ENCODE assay signal across 19 cellular contexts in the genomic region with DNA sequence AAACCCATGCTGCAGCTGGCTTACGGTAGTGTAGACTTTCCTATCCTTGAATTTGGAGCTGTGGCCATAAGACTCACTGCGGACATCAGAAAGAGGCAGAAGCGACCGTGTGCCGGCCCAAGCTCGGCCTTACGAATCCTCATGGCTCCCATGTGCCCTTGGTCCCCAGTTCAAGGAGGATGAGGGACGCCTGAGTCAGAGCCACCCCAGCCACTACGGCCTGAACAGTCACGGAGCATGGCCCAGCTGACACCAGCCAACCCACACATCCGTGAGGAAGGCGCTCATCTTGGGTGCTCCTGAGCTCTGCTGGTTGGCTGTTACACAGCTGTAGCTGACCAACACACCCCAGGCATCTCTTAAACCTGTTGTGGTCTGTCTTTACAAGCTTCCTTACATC. TPM values are rescaled to one million over a fixed set of nuclear protein-coding genes. Genes with fewer than 3 reads are reported as not detected.
DNase-seq lines count a peak whose midpoint lies in the region; ATAC-seq, FAIRE-seq and TF ChIP-seq lines count a peak whose summit lies in the region.
"Had no signal": no experiment of that assay in that cellular context is flagged by ENCODE, and none has a peak within 500 bp of the region (broad histone marks: within the 10 kb centered on the region; RNA-seq: fewer than 3 reads in every experiment).

No MANE protein-coding gene starts in this region.

- BruUV-seq in HepG2 (replicated peaks; lab: Mats Ljungman, UMichigan), result no TSS peak
- BruUV-seq in IMR-90 (replicated peaks; lab: Mats Ljungman, UMichigan), result no TSS peak

- H2BK15ac ChIP-seq in IMR-90 (ENCODE audit: low read depth, low read length) (peak overlapping the region; percentile 87; the same call in 1 of the 3 replicates), mesenchymal stem cell (ENCODE audit: low read depth, poor library complexity, severe bottlenecking) (no peak overlapping the region)

- H4K5ac ChIP-seq in IMR-90 (ENCODE audit: low read depth, low read length), result no peak overlapping the region; the same call in 1 of the 2 replicates

- H3K14ac ChIP-seq in IMR-90 (replicated peaks; ENCODE audit: low read depth, low read length) (peak overlapping the region; percentile 91), mesenchymal stem cell (ENCODE audit: low read length in 2 of 2) (peak overlapping the region in 1 of 2 experiments; percentile 55)

- H4K91ac ChIP-seq in IMR-90 (ENCODE audit: insufficient read depth, low read depth, low read length) (peak overlapping the region; percentile 6; the same call in 1 of the 2 replicates), mesenchymal stem cell (ENCODE audit: low read length) (peak overlapping the region; percentile 73)

- peak overlapping the region in 1 of 2 experiments; percentile 72; a peak in 2 of 4 replicates for H4K8ac ChIP-seq in IMR-90 (ENCODE audit: low read depth in 2 of 2, low read length in 2 of 2)
- no peak overlapping the region for H4K8ac ChIP-seq in mesenchymal stem cell (ENCODE audit: low read length)

- no peaks in the 10 kb centered on the region for H3K4me1 ChIP-seq in HepG2 (ENCODE audit: insufficient read depth, low read length)
- H3K4me1 ChIP-seq in right lobe of liver, result no peaks in the 10 kb centered on the region
- H3K4me1 ChIP-seq in IMR-90 (ENCODE audit: control insufficient read depth, insufficient read depth, low read length), result peaks cover 20% of the 10 kb centered on the region
- H3K4me1 ChIP-seq in mesenchymal stem cell (ENCODE audit: control insufficient read depth, insufficient read depth, low read depth, low read length), result peaks cover 3% of the 10 kb centered on the region
- no peaks in the 10 kb centered on the region for H3K4me1 ChIP-seq in upper lobe of right lung
- peaks cover 0 to 2% of the 10 kb centered on the region in 2 donors for H3K4me1 ChIP-seq in aorta (ENCODE audit: control insufficient read depth in 1 of 2, insufficient read depth in 2 of 2, low read length in 2 of 2)
- H3K4me1 ChIP-seq: BE2C, Caco-2, HAP-1 had no signal

- intact Hi-C loops in HepG2 (cut with micrococcal nuclease; ENCODE audit: unreplicated experiment) (no loop called here), right lobe of liver (cut with DNase I) (no loop called here), IMR-90 (cut with micrococcal nuclease) (loop anchor here (5.0 kb wide), 1 partner anchor 43 kb away; a partner anchor contains a TSS), upper lobe of right lung (cut with DNase I) (no loop called here), aorta (cut with DNase I) (no loop called here)

- H3K4me3 ChIP-seq in HepG2 (replicated peaks in 1 of 3; ENCODE audit: insufficient read depth in 1 of 3, low read depth in 2 of 3, low read length in 3 of 3), result no peak overlapping the region
- no peak overlapping the region for H3K4me3 ChIP-seq in right lobe of liver
- no peak overlapping the region for H3K4me3 ChIP-seq in IMR-90 (ENCODE audit: insufficient read depth, low read depth, low read length)
- H3K4me3 ChIP-seq in mesenchymal stem cell (ENCODE audit: insufficient read depth in 1 of 2, low read depth in 1 of 2, low read length in 2 of 2), result no peak overlapping the region
- H3K4me3 ChIP-seq in upper lobe of right lung, result no peak overlapping the region
- no peak overlapping the region for H3K4me3 ChIP-seq in aorta (ENCODE audit: low read length in 2 of 2)
- H3K4me3 ChIP-seq: HAP-1 had no signal

- peak overlapping the region; percentile 92 for H3K4ac ChIP-seq in IMR-90 (ENCODE audit: low read depth, low read length)
- peak overlapping the region in 1 of 2 experiments; percentile 17 for H3K4ac ChIP-seq in mesenchymal stem cell (ENCODE audit: low read depth in 1 of 2, low read length in 2 of 2)

- H3K23ac ChIP-seq in IMR-90 (ENCODE audit: low read depth, low read length), result peak overlapping the region; percentile 90; the same call in 1 of the 2 replicates
- H3K23ac ChIP-seq in mesenchymal stem cell (ENCODE audit: low read length in 2 of 2), result no peak overlapping the region

- no peak for TF ChIP-seq CTCF in HepG2 (CRISPR knock-in tag; IDR thresholded peaks at IDR 0.05)
- TF ChIP-seq CTCF in right lobe of liver (IDR thresholded peaks at IDR 0.05), result no peak
- no peak for TF ChIP-seq CTCF in IMR-90 (conservative IDR thresholded peaks at IDR 0.05; ENCODE audit: low read depth, low read length)
- TF ChIP-seq CTCF in upper lobe of right lung (IDR thresholded peaks at IDR 0.05), result no peak

- in situ Hi-C loops in HepG2 (cut with HindIII; ENCODE audit: extremely low pct_ligation_motif_present, low pct_unique_long_range_greater_than_20kb) (no loop called here), IMR-90 (cut with MboI; ENCODE audit: low sequenced_read_pairs) (no loop called here)

- peak overlapping the region; percentile 92 for H2BK120ac ChIP-seq in IMR-90 (ENCODE audit: low read depth, low read length)
- no peak overlapping the region for H2BK120ac ChIP-seq in mesenchymal stem cell (ENCODE audit: low read depth, low read length)

- H2BK5ac ChIP-seq in IMR-90 (ENCODE audit: low read depth, low read length, poor library complexity, severe bottlenecking), result no peak overlapping the region
- no peak overlapping the region for H2BK5ac ChIP-seq in mesenchymal stem cell (ENCODE audit: low read depth, low read length, poor library complexity, severe bottlenecking)

- H3K56ac ChIP-seq in IMR-90 (ENCODE audit: extremely low read depth, insufficient read depth, low read length), result no peak overlapping the region

- H2AK5ac ChIP-seq in IMR-90 (ENCODE audit: low read depth, low read length) (peak overlapping the region; percentile 99), mesenchymal stem cell (ENCODE audit: low read length, severe bottlenecking) (no peak overlapping the region)

- ATAC-seq in HepG2 (no peak), right lobe of liver (no peak), IMR-90 (ENCODE audit: low read depth) (no peak), upper lobe of right lung (peak; percentile 10), HG03159 (IDR thresholded peaks at IDR 0.05; ENCODE audit: unreplicated experiment) (no peak), aorta (ENCODE audit: low FRiP score) (no peak)

- H3K79me1 ChIP-seq in IMR-90 (ENCODE audit: low read depth in 1 of 2, low read length in 2 of 2), result peaks cover 20 to 76% of the 10 kb centered on the region in 2 experiments
- H3K79me1 ChIP-seq in mesenchymal stem cell (replicated peaks; ENCODE audit: low read length, poor library complexity, severe bottlenecking), result peaks cover 50% of the 10 kb centered on the region

- H3K18ac ChIP-seq in IMR-90 (ENCODE audit: low read depth, low read length) (peak overlapping the region; percentile 37; the same call in 1 of the 2 replicates), mesenchymal stem cell (ENCODE audit: low read depth in 1 of 2, low read length in 2 of 2) (peak overlapping the region in 1 of 2 experiments; percentile 77)

- H3K9me1 ChIP-seq in IMR-90 (ENCODE audit: insufficient read depth, low read length), result peaks cover 17% of the 10 kb centered on the region

- CTCF ChIA-PET in HepG2 (lab: Yijun Ruan, JAX; ENCODE audit: low intra/inter-chr PET ratio, low total read pairs) (no interaction called here), IMR-90 (lab: Yijun Ruan, JAX) (no interaction called here)

- no peak overlapping the region for H2AFZ ChIP-seq in HepG2 (ENCODE audit: low read length)
- H2AFZ ChIP-seq in IMR-90 (replicated peaks; ENCODE audit: low read length, poor library complexity), result no peak overlapping the region
- H2AFZ ChIP-seq in mesenchymal stem cell (ENCODE audit: low read depth, low read length), result no peak overlapping the region

- TF ChIP-seq EP300 in HepG2 (IDR thresholded peaks at IDR 0.05; ENCODE audit: low read depth in 2 of 2, low read length in 2 of 2), result no peak
- TF ChIP-seq EP300 in HepG2 (CRISPR knock-in tag; IDR thresholded peaks at IDR 0.05; ENCODE audit: borderline replicate concordance), result no peak

- TF ChIP-seq RAD21 in HepG2 (CRISPR knock-in tag; IDR thresholded peaks at IDR 0.05) (no peak), IMR-90 (IDR thresholded peaks at IDR 0.05; ENCODE audit: low read length) (no peak)

- POLR2A ChIA-PET in HepG2 (lab: Yijun Ruan, JAX), result no interaction called here
- POLR2A ChIA-PET in IMR-90 (lab: Charles Lee; ENCODE audit: unreplicated experiment), result no interaction called here

- peaks cover 11% of the 10 kb centered on the region for H3K79me2 ChIP-seq in HepG2 (ENCODE audit: insufficient read depth, low read length)

- dilution Hi-C loops in IMR-90 (cut with HindIII; ENCODE audit: low sequenced_read_pairs, unreplicated experiment), result no loop called here

- 98% methylated on average over 10 of the region's 12 CpGs for WGBS in HepG2 (ENCODE audit: low lambda C conversion rate)
- 100% methylated on average over 1 of the region's 12 CpGs for WGBS in right lobe of liver (ENCODE audit: insufficient coverage, low coverage, low lambda C conversion rate, missing lambda C conversion rate)
- 100% methylated on average over 1 of the region's 12 CpGs; no CpG with 5 or more reads in 1 of the 2 experiments for WGBS in IMR-90 (ENCODE audit: extremely low coverage in 2 of 2, insufficient read length in 1 of 2), 2 experiments
- WGBS in mesenchymal stem cell, result 96% methylated on average over 12 of the region's 12 CpGs
- 94 to 96% methylated on average over 12 of the region's 12 CpGs for WGBS in aorta, 2 donors

- no peak for FAIRE-seq in HepG2 (lab: Jason Lieb, UNC)
- FAIRE-seq: GM12892, GM19239 had no signal

- peak overlapping the region in 1 of 2 experiments; percentile 87 for H2BK12ac ChIP-seq in mesenchymal stem cell (ENCODE audit: low read length in 2 of 2)

- DNase-seq in HepG2 (ENCODE audit: low spot score) (no peak), right lobe of liver (no peak), IMR-90 (no peak), mesenchymal stem cell (no peak), upper lobe of right lung (no peak), NCI-H187 (lab: John Stamatoyannopoulos, UW) (no peak), aorta (no peak)
- DNase-seq: ACHN; BE2C; Caco-2; CD8-positive, alpha-beta memory T cell; DND-41; GDM1; GOT3 had no signal

- H3K27ac ChIP-seq in HepG2 (ENCODE audit: extremely low read length, insufficient read depth, low read length) (no peak overlapping the region), right lobe of liver (no peak overlapping the region), IMR-90 (ENCODE audit: insufficient read depth, low read length) (peak overlapping the region; percentile 27; the same call in 1 of the 2 replicates), mesenchymal stem cell (ENCODE audit: low read length, poor library complexity, severe bottlenecking) (no peak overlapping the region), upper lobe of right lung (no peak overlapping the region), aorta (ENCODE audit: low read depth in 1 of 2, low read length in 2 of 2) (no peak overlapping the region)
- H3K27ac ChIP-seq: C4-2B had no signal

- no peaks in the 10 kb centered on the region for H3K9me3 ChIP-seq in HepG2 (ENCODE audit: low read length)
- no peaks in the 10 kb centered on the region for H3K9me3 ChIP-seq in right lobe of liver
- H3K9me3 ChIP-seq in IMR-90 (ENCODE audit: control insufficient read depth, insufficient read depth, low read length), result no peaks in the 10 kb centered on the region
- no peaks in the 10 kb centered on the region for H3K9me3 ChIP-seq in mesenchymal stem cell (ENCODE audit: control insufficient read depth, low read length)
- no peaks in the 10 kb centered on the region for H3K9me3 ChIP-seq in upper lobe of right lung
- no peaks in the 10 kb centered on the region for H3K9me3 ChIP-seq in aorta (ENCODE audit: control insufficient read depth, low read length)
- H3K9me3 ChIP-seq: BE2C, Caco-2, HAP-1 had no signal

- H3K36me3 ChIP-seq in HepG2 (replicated peaks in 1 of 2; ENCODE audit: control insufficient read depth in 1 of 2, insufficient read depth in 2 of 2, low read length in 2 of 2), result peaks cover 33 to 82% of the 10 kb centered on the region in 2 experiments
- H3K36me3 ChIP-seq in right lobe of liver, result peaks cover 0 to 45% (median 23%) of the 10 kb centered on the region in 4 donors
- H3K36me3 ChIP-seq in IMR-90 (ENCODE audit: control insufficient read depth, insufficient read depth, low read length), result peaks cover 15% of the 10 kb centered on the region
- peaks cover 34 to 91% of the 10 kb centered on the region in 2 experiments for H3K36me3 ChIP-seq in mesenchymal stem cell (ENCODE audit: control insufficient read depth in 1 of 2, insufficient read depth in 2 of 2, low read depth in 1 of 2, low read length in 2 of 2)
- peaks cover 66% of the 10 kb centered on the region for H3K36me3 ChIP-seq in upper lobe of right lung
- H3K36me3 ChIP-seq in aorta (ENCODE audit: control insufficient read depth in 1 of 2, insufficient read depth in 2 of 2, low read length in 1 of 2), result no peaks in the 10 kb centered on the region

- H4K20me1 ChIP-seq in HepG2 (ENCODE audit: insufficient read depth, low read length) (peaks cover 5% of the 10 kb centered on the region; the same call in 1 of the 2 replicates), IMR-90 (ENCODE audit: insufficient read depth, low read length) (peaks cover 12% of the 10 kb centered on the region)

- H3K4me2 ChIP-seq in HepG2 (ENCODE audit: low read depth, low read length), result no peak overlapping the region
- H3K4me2 ChIP-seq in IMR-90 (ENCODE audit: low read depth, low read length), result no peak overlapping the region
- H3K4me2 ChIP-seq in mesenchymal stem cell (ENCODE audit: low read length, poor library complexity, severe bottlenecking), result no peak overlapping the region

- no peak overlapping the region for H2AK9ac ChIP-seq in IMR-90 (replicated peaks; ENCODE audit: low read depth, low read length, poor library complexity)

- H3K27me3 ChIP-seq in HepG2 (ENCODE audit: control insufficient read depth in 1 of 2, insufficient read depth in 2 of 2, low read length in 2 of 2) (no peaks in the 10 kb centered on the region), right lobe of liver (no peaks in the 10 kb centered on the region), IMR-90 (ENCODE audit: control insufficient read depth, insufficient read depth, low read length) (no peaks in the 10 kb centered on the region), mesenchymal stem cell (ENCODE audit: control insufficient read depth in 1 of 2, insufficient read depth in 1 of 2, low read length in 2 of 2) (no peaks in the 10 kb centered on the region), upper lobe of right lung (no peaks in the 10 kb centered on the region), aorta (ENCODE audit: control insufficient read depth in 1 of 2, insufficient read depth in 2 of 2, low read length in 1 of 2) (no peaks in the 10 kb centered on the region)
- H3K27me3 ChIP-seq: BE2C had no signal

- H3K9ac ChIP-seq in HepG2 (ENCODE audit: insufficient read depth, low read depth, low read length) (no peak overlapping the region), IMR-90 (ENCODE audit: low read depth, low read length) (no peak overlapping the region), mesenchymal stem cell (ENCODE audit: low read length) (no peak overlapping the region)

- no peak for TF ChIP-seq POLR2A in HepG2 (IDR thresholded peaks at IDR 0.05; ENCODE audit: insufficient read depth in 1 of 2, low read depth in 2 of 2, low read length in 2 of 2)
- no peak for TF ChIP-seq POLR2A in right lobe of liver (IDR thresholded peaks at IDR 0.05)
- TF ChIP-seq POLR2A in IMR-90 (IDR thresholded peaks at IDR 0.05; ENCODE audit: low read depth, low read length), result no peak

- peak overlapping the region; percentile 94 for H2BK20ac ChIP-seq in IMR-90 (ENCODE audit: low read depth, low read length)

RNA-seq across cellular contexts. Expression of a gene that starts 44.0 kb away (rescaled TPM):
- total RNA-seq in HepG2 (2016; rRNA removed; fragmentation: Illumina TruSeq; extraction: Trizol) (12.5 and 20.4 TPM in 2 replicates), right lobe of liver (10 to 100 TPM; 12.6 to 26.5 (median 17.7) TPM), IMR-90 (2012; rRNA removed) (2.5 and 2.8 TPM in 2 replicates), upper lobe of right lung (27.2 TPM), aorta (10 to 100 TPM; 32.5 to 42.5 TPM)
- 10.4 and 15.8 TPM in 2 replicates for total RNA-seq in HepG2 (2016; cell fraction: cytosol; rRNA removed; fragmentation: Illumina TruSeq; extraction: Trizol; ENCODE audit: low read depth)
- 11.4 and 19.2 TPM in 2 replicates for total RNA-seq in HepG2 (2016; cell fraction: insoluble cytoplasmic fraction; rRNA removed; fragmentation: Illumina TruSeq; extraction: Trizol)
- total RNA-seq in HepG2 (2016; cell fraction: membrane; rRNA removed; fragmentation: Illumina TruSeq; extraction: Trizol), result 9.4 and 10.4 TPM in 2 replicates
- 21.7 and 25.2 TPM in 2 replicates for total RNA-seq in HepG2 (2016; cell fraction: nucleus; rRNA removed; fragmentation: Illumina TruSeq; extraction: Trizol)
- polyA plus RNA-seq in HepG2 (2011; rRNA removed) (12.4 and 13.9 TPM in 2 replicates), IMR-90 (2012; rRNA removed) (5.3 and 7.4 TPM in 2 replicates), aorta (10 to 100 TPM in 1 of 2 donors, 1 to 10 TPM in 1; 6.6 to 23.1 TPM)
- polyA plus RNA-seq in HepG2 (2011; cell fraction: cytosol; rRNA removed), result 7.2 and 8.1 TPM in 2 replicates
- 44.4 and 55.9 TPM in 2 replicates for polyA plus RNA-seq in HepG2 (2011; cell fraction: nucleus; rRNA removed)
- polyA plus RNA-seq in HepG2 (2012), result 24.9 and 25.6 TPM in 2 replicates
- 0.75 and 0.90 TPM in 2 replicates for polyA plus RNA-seq in HepG2 (2016; cell fraction: cytosol; fragmentation: Illumina TruSeq; extraction: Trizol; ENCODE audit: low read depth)
- polyA plus RNA-seq in HepG2 (2016; cell fraction: insoluble cytoplasmic fraction; fragmentation: Illumina TruSeq; extraction: Trizol; ENCODE audit: low read depth), result 19.5 and 24.4 TPM in 2 replicates
- polyA plus RNA-seq in HepG2 (2016; cell fraction: membrane; fragmentation: Illumina TruSeq; extraction: Trizol; ENCODE audit: low read depth), result 3.1 and 3.9 TPM in 2 replicates
- 46.5 and 48.4 TPM in 2 replicates for polyA plus RNA-seq in HepG2 (2016; cell fraction: nucleus; fragmentation: Illumina TruSeq; extraction: Trizol; ENCODE audit: insufficient read depth, low read depth)
- polyA minus RNA-seq in HepG2 (2011; rRNA and poly(A)+ RNA removed; ENCODE audit: low replicate concordance), result 16.6 and 28.7 TPM in 2 replicates
- polyA minus RNA-seq in HepG2 (2011; cell fraction: cytosol; rRNA and poly(A)+ RNA removed), result 20.6 and 23.9 TPM in 2 replicates
- 24.0 and 26.7 TPM in 2 replicates for polyA minus RNA-seq in HepG2 (2011; cell fraction: nucleus; rRNA and poly(A)+ RNA removed)
- 3.1 and 5.0 TPM in 2 replicates for polyA plus RNA-seq in IMR-90 (2012; cell fraction: cytosol; rRNA removed)
- 18.4 and 27.2 TPM in 2 replicates for polyA plus RNA-seq in IMR-90 (2012; cell fraction: nucleus; rRNA removed; ENCODE audit: low replicate concordance)
- 24.1 TPM for polyA plus RNA-seq in mesenchymal stem cell (2013, experiment 1 of 2)
- 23.5 TPM for polyA plus RNA-seq in mesenchymal stem cell (2013, experiment 2 of 2)

RNA-seq across cellular contexts. Expression of a gene that starts 56.7 kb away (rescaled TPM):
- total RNA-seq in HepG2 (2016; rRNA removed; fragmentation: Illumina TruSeq; extraction: Trizol) (15.7 and 30.6 TPM in 2 replicates), right lobe of liver (10 to 100 TPM; 16.5 to 48.8 (median 25.6) TPM), IMR-90 (2012; rRNA removed) (23.5 and 25.3 TPM in 2 replicates), upper lobe of right lung (70.4 TPM), aorta (10 to 100 TPM; 57.0 to 60.8 TPM)
- total RNA-seq in HepG2 (2016; cell fraction: cytosol; rRNA removed; fragmentation: Illumina TruSeq; extraction: Trizol; ENCODE audit: low read depth), result 5.5 and 7.0 TPM in 2 replicates
- 15.9 and 27.1 TPM in 2 replicates for total RNA-seq in HepG2 (2016; cell fraction: insoluble cytoplasmic fraction; rRNA removed; fragmentation: Illumina TruSeq; extraction: Trizol)
- total RNA-seq in HepG2 (2016; cell fraction: membrane; rRNA removed; fragmentation: Illumina TruSeq; extraction: Trizol), result 24.8 and 26.3 TPM in 2 replicates
- 22.0 and 22.3 TPM in 2 replicates for total RNA-seq in HepG2 (2016; cell fraction: nucleus; rRNA removed; fragmentation: Illumina TruSeq; extraction: Trizol)
- polyA plus RNA-seq in HepG2 (2011; rRNA removed) (37.4 and 37.9 TPM in 2 replicates), IMR-90 (2012; rRNA removed) (46.9 and 57.7 TPM in 2 replicates), aorta (10 to 100 TPM; 60.6 to 61.7 TPM)
- polyA plus RNA-seq in HepG2 (2011; cell fraction: cytosol; rRNA removed), result 18.1 and 36.3 TPM in 2 replicates
- 15.1 and 23.4 TPM in 2 replicates for polyA plus RNA-seq in HepG2 (2011; cell fraction: nucleus; rRNA removed)
- 68.5 and 98.3 TPM in 2 replicates for polyA plus RNA-seq in HepG2 (2012)
- polyA plus RNA-seq in HepG2 (2016; cell fraction: cytosol; fragmentation: Illumina TruSeq; extraction: Trizol; ENCODE audit: low read depth), result 9.9 and 13.1 TPM in 2 replicates
- polyA plus RNA-seq in HepG2 (2016; cell fraction: insoluble cytoplasmic fraction; fragmentation: Illumina TruSeq; extraction: Trizol; ENCODE audit: low read depth), result 65.5 and 71.9 TPM in 2 replicates
- 26.7 and 27.4 TPM in 2 replicates for polyA plus RNA-seq in HepG2 (2016; cell fraction: membrane; fragmentation: Illumina TruSeq; extraction: Trizol; ENCODE audit: low read depth)
- 42.6 and 45.0 TPM in 2 replicates for polyA plus RNA-seq in HepG2 (2016; cell fraction: nucleus; fragmentation: Illumina TruSeq; extraction: Trizol; ENCODE audit: insufficient read depth, low read depth)
- polyA minus RNA-seq in HepG2 (2011; rRNA and poly(A)+ RNA removed; ENCODE audit: low replicate concordance), result 13.2 and 15.8 TPM in 2 replicates
- 22.2 and 35.4 TPM in 2 replicates for polyA minus RNA-seq in HepG2 (2011; cell fraction: cytosol; rRNA and poly(A)+ RNA removed)
- polyA minus RNA-seq in HepG2 (2011; cell fraction: nucleus; rRNA and poly(A)+ RNA removed), result 23.0 and 32.7 TPM in 2 replicates
- polyA plus RNA-seq in IMR-90 (2012; cell fraction: cytosol; rRNA removed), result 30.4 and 40.6 TPM in 2 replicates
- polyA plus RNA-seq in IMR-90 (2012; cell fraction: nucleus; rRNA removed; ENCODE audit: low replicate concordance), result 7.3 and 33.0 TPM in 2 replicates
- 102 TPM for polyA plus RNA-seq in mesenchymal stem cell (2013, experiment 1 of 2)
- 105 TPM for polyA plus RNA-seq in mesenchymal stem cell (2013, experiment 2 of 2)
